In the genomic region with DNA sequence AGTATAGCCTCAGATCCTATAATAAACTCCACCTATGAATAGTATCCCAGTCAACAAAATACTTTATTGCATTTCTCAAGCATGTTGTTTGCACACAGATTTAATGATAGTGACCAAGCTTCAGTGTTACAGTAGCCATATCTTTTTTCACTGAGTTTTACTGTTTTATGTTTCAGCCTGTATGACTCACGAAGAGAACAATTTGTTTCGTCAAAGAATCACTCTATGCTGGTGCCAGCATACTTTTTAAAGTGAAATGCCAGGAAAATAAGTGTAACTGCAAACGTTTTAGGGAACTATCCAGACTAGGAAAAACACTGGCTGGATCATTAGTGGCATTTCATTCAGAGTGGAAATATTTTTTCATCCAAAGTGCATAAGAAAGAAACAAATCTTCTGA, we compare ENCODE assay signal across 13 cellular contexts.
DNase-seq lines count a peak whose midpoint lies in the region; ATAC-seq and TF ChIP-seq lines count a peak whose summit lies in the region.
"Had no signal": no experiment of that assay in that cellular context is flagged by ENCODE, and none has a peak within 500 bp of the region (broad histone marks: within the 10 kb centered on the region; RNA-seq: fewer than 3 reads in every experiment).

No MANE protein-coding gene starts in this region.

- intact Hi-C loops in mucosa of descending colon (cut with DNase I, micrococcal nuclease) = no loop called here

- no peaks in the 10 kb centered on the region for H3K9me3 ChIP-seq in mucosa of descending colon
- H3K9me3 ChIP-seq: BLaER1 treated with 17β-estradiol and CSF1 and Interleukin-3, amounts not matched to agents 10 nM and 100 nM; prostate gland had no signal

- ATAC-seq in mucosa of descending colon = peak; percentile 81
- ATAC-seq in HG03439 (IDR thresholded peaks at IDR 0.05; ENCODE audit: unreplicated experiment) = no peak
- no peak for ATAC-seq in HG03354 (IDR thresholded peaks at IDR 0.05; ENCODE audit: poor library complexity, severe bottlenecking, unreplicated experiment)

- H3K4me1 ChIP-seq in mucosa of descending colon (ENCODE audit: low read depth) = no peaks in the 10 kb centered on the region
- H3K4me1 ChIP-seq: BLaER1 treated with 17β-estradiol and CSF1 and Interleukin-3, amounts not matched to agents 10 nM and 100 nM; prostate gland had no signal

- H3K4me3 ChIP-seq in AG10803 (ENCODE audit: low read length) = no peak overlapping the region
- no peak overlapping the region for H3K4me3 ChIP-seq in choroid plexus epithelial cell (ENCODE audit: low read depth, low read length)
- H3K4me3 ChIP-seq in mucosa of descending colon = no peak overlapping the region
- H3K4me3 ChIP-seq: BLaER1 treated with 17β-estradiol and CSF1 and Interleukin-3, amounts not matched to agents 10 nM and 100 nM; prostate gland had no signal

- no peak for TF ChIP-seq CTCF in AG10803 (conservative IDR thresholded peaks at IDR 0.05; ENCODE audit: low read length)
- TF ChIP-seq CTCF in choroid plexus epithelial cell (conservative IDR thresholded peaks at IDR 0.05; ENCODE audit: low read depth, low read length) = no peak
- TF ChIP-seq CTCF in mucosa of descending colon (IDR thresholded peaks at IDR 0.05) = no peak

- TF ChIP-seq POLR2A in erythroblast (IDR thresholded peaks at IDR 0.05; ENCODE audit: low read length) = no peak

- H3K36me3 ChIP-seq in mucosa of descending colon (ENCODE audit: low read depth) = no peaks in the 10 kb centered on the region
- H3K36me3 ChIP-seq: BLaER1 treated with 17β-estradiol and CSF1 and Interleukin-3, amounts not matched to agents 10 nM and 100 nM; prostate gland had no signal

- DNase-seq in AG10803 (ENCODE audit: low read depth) (peak; percentile 76), NCI-H226 (peak; percentile 69), choroid plexus epithelial cell (ENCODE audit: low read depth) (peak; percentile 73), mucosa of descending colon (no peak), GOT3 (lab: John Stamatoyannopoulos, UW) (no peak), erythroblast (lab: John Stamatoyannopoulos, UW) (no peak)
- DNase-seq: activated CD4-positive, CD25-positive, alpha-beta regulatory T cell treated with anti-CD3 and anti-CD28 coated beads, Interleukin-2, amount 50 U/mL, for 72 hours; NCI-H1930; stimulated activated naive CD4-positive, alpha-beta T cell treated with Interleukin-2 at 50 U/mL for 16 hours had no signal

Comparison
In these comparisons a context has a peak if more than half of its experiments do, and no peak if none do; other contexts are left out.
1. DNase-seq: peak in AG10803 (single experiment), NCI-H226 (single experiment) and choroid plexus epithelial cell (single experiment); none in mucosa of descending colon (0 of 3), GOT3 (single experiment) and erythroblast (0 of 2).